20 cellular contexts compared by ENCODE assay signal in the genomic region with DNA sequence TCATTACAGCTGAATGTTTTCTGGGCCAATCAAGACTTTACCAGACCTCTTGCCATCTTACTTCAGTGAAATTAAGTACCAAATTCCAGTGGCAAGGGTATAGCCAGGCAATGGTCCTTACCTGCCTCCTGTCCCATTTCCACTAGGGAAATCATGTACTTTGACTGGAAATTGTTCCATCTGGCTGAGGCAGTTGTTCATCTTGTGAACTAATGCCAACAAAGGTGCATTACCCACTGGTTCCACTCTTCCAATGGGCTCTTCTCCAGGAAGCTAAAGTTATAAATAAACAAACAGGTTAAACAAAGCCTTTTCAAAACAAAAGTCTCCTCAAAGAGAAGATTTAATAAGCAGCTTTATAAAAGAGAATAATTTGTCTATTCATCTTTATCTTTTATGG.
DNase-seq lines count a peak whose midpoint lies in the region; ATAC-seq and TF ChIP-seq lines count a peak whose summit lies in the region.
"Had no signal": no experiment of that assay in that cellular context is flagged by ENCODE, and none has a peak within 500 bp of the region (broad histone marks: within the 10 kb centered on the region; RNA-seq: fewer than 3 reads in every experiment).

No MANE protein-coding gene starts in this region.

- H2BK120ac ChIP-seq in IMR-90 (ENCODE audit: low read depth, low read length): no peak overlapping the region

- TF ChIP-seq RAD21 in IMR-90 (IDR thresholded peaks at IDR 0.05; ENCODE audit: low read length): no peak

- no peaks in the 10 kb centered on the region for H4K20me1 ChIP-seq in IMR-90 (ENCODE audit: insufficient read depth, low read length)

- no peak overlapping the region for H4K5ac ChIP-seq in IMR-90 (ENCODE audit: low read depth, low read length)

- CTCF ChIA-PET in IMR-90 (lab: Yijun Ruan, JAX): no interaction called here

- TF ChIP-seq CTCF in IMR-90 (conservative IDR thresholded peaks at IDR 0.05; ENCODE audit: low read depth, low read length) (no peak), right lobe of liver (IDR thresholded peaks at IDR 0.05) (no peak), ovary (IDR thresholded peaks at IDR 0.05) (no peak)

- H2BK20ac ChIP-seq in IMR-90 (ENCODE audit: low read depth, low read length): 0 out of 2 replicates have a peak overlapping the region, but pooled peaks have one; percentile 28

- in situ Hi-C loops in G401 (cut with HindIII; ENCODE audit: low sequenced_read_pairs): no loop called here
- in situ Hi-C loops in IMR-90 (cut with MboI; ENCODE audit: low sequenced_read_pairs): no loop called here
- in situ Hi-C loops in ACHN (cut with HindIII; ENCODE audit: low pct_ligation_motif_present, low pct_unique_long_range_greater_than_20kb, low sequenced_read_pairs): no loop called here

- intact Hi-C loops in IMR-90 (cut with micrococcal nuclease) (no loop called here), right lobe of liver (cut with DNase I) (no loop called here), ovary (cut with DNase I) (no loop called here)

- no peaks in the 10 kb centered on the region for H3K27me3 ChIP-seq in IMR-90 (ENCODE audit: control insufficient read depth, insufficient read depth, low read length)
- no peaks in the 10 kb centered on the region for H3K27me3 ChIP-seq in right lobe of liver
- H3K27me3 ChIP-seq in ovary: no peaks in the 10 kb centered on the region
- H3K27me3 ChIP-seq: BE2C; BLaER1 treated with 17β-estradiol and CSF1 and Interleukin-3, amounts not matched to agents 10 nM and 100 nM had no signal

- H3K36me3 ChIP-seq in IMR-90 (ENCODE audit: control insufficient read depth, insufficient read depth, low read length) (peaks cover 33% of the 10 kb centered on the region), right lobe of liver (peaks cover 13 to 54% (median 35%) of the 10 kb centered on the region in 4 donors), ovary (no peaks in the 10 kb centered on the region)

- H2AK5ac ChIP-seq in IMR-90 (ENCODE audit: low read depth, low read length): no peak overlapping the region

- no peak overlapping the region for H3K4ac ChIP-seq in IMR-90 (ENCODE audit: low read depth, low read length)

- H3K9me1 ChIP-seq in IMR-90 (ENCODE audit: insufficient read depth, low read length): peaks cover 5% of the 10 kb centered on the region; the same call in 1 of the 2 replicates

- H3K27ac ChIP-seq in IMR-90 (ENCODE audit: insufficient read depth, low read length): no peak overlapping the region
- H3K27ac ChIP-seq in right lobe of liver: no peak overlapping the region
- H3K27ac ChIP-seq in ovary: no peak overlapping the region
- H3K27ac ChIP-seq: BLaER1 treated with 17β-estradiol and CSF1 and Interleukin-3, amounts not matched to agents 10 nM and 100 nM had no signal

- H3K56ac ChIP-seq in IMR-90 (ENCODE audit: extremely low read depth, insufficient read depth, low read length): no peak overlapping the region

- H3K4me3 ChIP-seq in IMR-90 (ENCODE audit: insufficient read depth, low read depth, low read length) (no peak overlapping the region), right lobe of liver (no peak overlapping the region), ovary (no peak overlapping the region)
- H3K4me3 ChIP-seq: BLaER1 treated with 17β-estradiol and CSF1 and Interleukin-3, amounts not matched to agents 10 nM and 100 nM; GM23338; HAP-1 had no signal

- no peak overlapping the region for H3K14ac ChIP-seq in IMR-90 (replicated peaks; ENCODE audit: low read depth, low read length)

- peak; percentile 54 for DNase-seq in G401 (ENCODE audit: low spot score)
- DNase-seq in IMR-90: no peak
- peak; percentile 12 for DNase-seq in cerebellum (ENCODE audit: low spot score)
- peak in 1 of 3 donors; percentile 52 for DNase-seq in right lobe of liver
- DNase-seq in globus pallidus (ENCODE audit: low spot score): no peak
- DNase-seq in NCI-H1417 treated with DMSO at 0.1 percent for 48 hours (lab: John Stamatoyannopoulos, UW): no peak
- DNase-seq in ovary: no peak
- no peak for DNase-seq in ACHN
- DNase-seq: AML-193; BE2C; CD4-positive, alpha-beta T cell; CD8-positive, alpha-beta memory T cell; DMS 273 treated with DMSO at 0.1 percent for 48 hours; DMS79; EL; GF-D8; HFFc6 had no signal

- no peak overlapping the region for H3K23ac ChIP-seq in IMR-90 (ENCODE audit: low read depth, low read length)

- ATAC-seq in IMR-90 (ENCODE audit: low read depth) (no peak), right lobe of liver (peak; percentile 72 to 84 (median 80))
- ATAC-seq: GM23338 had no signal

- H3K79me1 ChIP-seq in IMR-90 (ENCODE audit: low read depth in 1 of 2, low read length in 2 of 2): peaks cover 6 to 15% of the 10 kb centered on the region in 2 experiments; a peak in 2 of 4 replicates

- no peak overlapping the region for H2AK9ac ChIP-seq in IMR-90 (replicated peaks; ENCODE audit: low read depth, low read length, poor library complexity)

- TF ChIP-seq POLR2A in IMR-90 (IDR thresholded peaks at IDR 0.05; ENCODE audit: low read depth, low read length) (no peak), right lobe of liver (IDR thresholded peaks at IDR 0.05) (no peak), ovary (IDR thresholded peaks at IDR 0.05) (no peak)

- H3K4me2 ChIP-seq in IMR-90 (ENCODE audit: low read depth, low read length): no peak overlapping the region
- H3K4me2 ChIP-seq: BLaER1 treated with 17β-estradiol and CSF1 and Interleukin-3, amounts not matched to agents 10 nM and 100 nM; GM23338 had no signal

- no peak overlapping the region for H4K8ac ChIP-seq in IMR-90 (ENCODE audit: low read depth in 2 of 2, low read length in 2 of 2)

- no peak overlapping the region for H4K91ac ChIP-seq in IMR-90 (ENCODE audit: insufficient read depth, low read depth, low read length)

- POLR2A ChIA-PET in IMR-90 (lab: Charles Lee; ENCODE audit: unreplicated experiment): no interaction called here

- no peak overlapping the region for H3K9ac ChIP-seq in IMR-90 (ENCODE audit: low read depth, low read length)
- H3K9ac ChIP-seq: BLaER1 treated with 17β-estradiol and CSF1 and Interleukin-3, amounts not matched to agents 10 nM and 100 nM had no signal

- no peak for TF ChIP-seq EP300 in ovary (IDR thresholded peaks at IDR 0.05)

- H3K9me3 ChIP-seq in IMR-90 (ENCODE audit: control insufficient read depth, insufficient read depth, low read length) (no peaks in the 10 kb centered on the region), right lobe of liver (no peaks in the 10 kb centered on the region), ovary (no peaks in the 10 kb centered on the region)
- H3K9me3 ChIP-seq: BE2C; BLaER1 treated with 17β-estradiol and CSF1 and Interleukin-3, amounts not matched to agents 10 nM and 100 nM; HAP-1 had no signal

- H2AFZ ChIP-seq in IMR-90 (replicated peaks; ENCODE audit: low read length, poor library complexity): no peak overlapping the region
- H2AFZ ChIP-seq: GM23338 had no signal

- H2BK5ac ChIP-seq in IMR-90 (ENCODE audit: low read depth, low read length, poor library complexity, severe bottlenecking): no peak overlapping the region

- no TSS peak for BruUV-seq in IMR-90 (replicated peaks; lab: Mats Ljungman, UMichigan)

- no peak overlapping the region for H2BK15ac ChIP-seq in IMR-90 (ENCODE audit: low read depth, low read length)

- no peak overlapping the region for H3K18ac ChIP-seq in IMR-90 (ENCODE audit: low read depth, low read length)

- dilution Hi-C loops in IMR-90 (cut with HindIII; ENCODE audit: low sequenced_read_pairs, unreplicated experiment): no loop called here

- H3K4me1 ChIP-seq in IMR-90 (ENCODE audit: control insufficient read depth, insufficient read depth, low read length) (peaks cover 2% of the 10 kb centered on the region; the same call in 1 of the 2 replicates), right lobe of liver (peaks cover 0 to 34% (median 7%) of the 10 kb centered on the region in 4 donors), ovary (ENCODE audit: insufficient read depth) (peaks cover 6% of the 10 kb centered on the region)
- H3K4me1 ChIP-seq: BE2C, HAP-1 had no signal

TF ChIP-seq in IMR-90, 13 proteins besides CTCF, POLR2A, EP300 and RAD21:
- TF ChIP-seq MAFK (IDR thresholded peaks at IDR 0.05; ENCODE audit: low read depth, low read length) (no peak), MXI1 (IDR thresholded peaks at IDR 0.05; ENCODE audit: borderline replicate concordance, low read depth, low read length) (no peak), NFE2L2 (IDR thresholded peaks at IDR 0.05; ENCODE audit: low read depth, low read length) (no peak), FOS (IDR thresholded peaks at IDR 0.05; ENCODE audit: low read depth, low read length) (no peak), MAZ (IDR thresholded peaks at IDR 0.05; ENCODE audit: borderline replicate concordance, low read depth, low read length) (no peak), CHD1 (IDR thresholded peaks at IDR 0.05; ENCODE audit: low read depth, low read length) (no peak)

Comparison
In these comparisons a context has a peak if more than half of its experiments do, and no peak if none do; other contexts are left out.
1. DNase-seq: peak in G401 (single experiment) and cerebellum (single experiment); none in IMR-90 (single experiment), globus pallidus (single experiment), NCI-H1417 treated with DMSO at 0.1 percent for 48 hours (single experiment), ovary (0 of 5) and ACHN (single experiment).